Comparison of ENCODE assay signal across 34 cellular contexts in genomic region chr5:12645582-12645981, GRCh38.
DNase-seq lines count a peak whose midpoint lies in the region; ATAC-seq, FAIRE-seq and TF ChIP-seq lines count a peak whose summit lies in the region.
"Had no signal": no experiment of that assay in that cellular context is flagged by ENCODE, and none has a peak within 500 bp of the region (broad histone marks: within the 10 kb centered on the region; RNA-seq: fewer than 3 reads in every experiment).

No MANE protein-coding gene starts in this region.

- H2AK5ac ChIP-seq in IMR-90 (ENCODE audit: low read depth, low read length): no peak overlapping the region

- no peaks in the 10 kb centered on the region for H3K79me2 ChIP-seq in HepG2 (ENCODE audit: insufficient read depth, low read length)
- H3K79me2 ChIP-seq in K562 (ENCODE audit: control insufficient read depth, insufficient read depth, low read length): peaks cover 2% of the 10 kb centered on the region; the same call in 1 of the 3 replicates
- no peaks in the 10 kb centered on the region for H3K79me2 ChIP-seq in osteoblast (ENCODE audit: insufficient read depth, low read length)

- no peaks in the 10 kb centered on the region for H3K27me3 ChIP-seq in HepG2 (ENCODE audit: control insufficient read depth in 1 of 2, insufficient read depth in 2 of 2, low read length in 2 of 2)
- H3K27me3 ChIP-seq in right lobe of liver: no peaks in the 10 kb centered on the region
- no peaks in the 10 kb centered on the region for H3K27me3 ChIP-seq in IMR-90 (ENCODE audit: control insufficient read depth, insufficient read depth, low read length)
- H3K27me3 ChIP-seq in K562 (ENCODE audit: control insufficient read depth in 2 of 2, insufficient read depth in 2 of 2, low read length in 2 of 2): no peaks in the 10 kb centered on the region
- H3K27me3 ChIP-seq in osteoblast (ENCODE audit: insufficient read depth, low read length): no peaks in the 10 kb centered on the region
- H3K27me3 ChIP-seq: BE2C; BLaER1; BLaER1 treated with 17β-estradiol and CSF1 and Interleukin-3, amounts not matched to agents 10 nM and 100 nM had no signal

- BruUV-seq in HepG2 (replicated peaks; lab: Mats Ljungman, UMichigan) (no TSS peak), IMR-90 (replicated peaks; lab: Mats Ljungman, UMichigan) (no TSS peak), K562 (replicated peaks; lab: Mats Ljungman, UMichigan) (no TSS peak)

- POLR2A ChIA-PET in HepG2 (lab: Yijun Ruan, JAX) (no interaction called here), IMR-90 (lab: Charles Lee; ENCODE audit: unreplicated experiment) (no interaction called here), K562 (lab: Yijun Ruan, JAX) (no interaction called here)

- ATAC-seq in HepG2 (no peak), right lobe of liver (no peak), IMR-90 (ENCODE audit: low read depth) (no peak), K562 (no peak), GM19023 (IDR thresholded peaks at IDR 0.05; ENCODE audit: unreplicated experiment) (no peak)
- ATAC-seq: A549; CD8-positive, alpha-beta T cell had no signal

- TF ChIP-seq CTCF in HepG2 (CRISPR knock-in tag; IDR thresholded peaks at IDR 0.05) (no peak), right lobe of liver (IDR thresholded peaks at IDR 0.05) (no peak), IMR-90 (conservative IDR thresholded peaks at IDR 0.05; ENCODE audit: low read depth, low read length) (no peak), K562 (IDR thresholded peaks at IDR 0.05 in 2 of 3, conservative IDR thresholded peaks at IDR 0.05 in 1 of 3; ENCODE audit: insufficient read depth in 2 of 3, low read depth in 1 of 3, low read length in 3 of 3) (no peak), osteoblast (IDR thresholded peaks at IDR 0.05; ENCODE audit: extremely low read depth, low read depth, low read length) (no peak)

- H3K79me1 ChIP-seq in IMR-90 (ENCODE audit: low read depth in 1 of 2, low read length in 2 of 2): no peaks in the 10 kb centered on the region

- no peak overlapping the region for H2BK15ac ChIP-seq in IMR-90 (ENCODE audit: low read depth, low read length)

- no peak overlapping the region for H3K56ac ChIP-seq in IMR-90 (ENCODE audit: extremely low read depth, insufficient read depth, low read length)

- H4K20me1 ChIP-seq in HepG2 (ENCODE audit: insufficient read depth, low read length) (no peaks in the 10 kb centered on the region), IMR-90 (ENCODE audit: insufficient read depth, low read length) (no peaks in the 10 kb centered on the region), K562 (replicated peaks; ENCODE audit: control insufficient read depth, insufficient read depth, low read length) (no peaks in the 10 kb centered on the region), osteoblast (ENCODE audit: insufficient read depth, low read length) (no peaks in the 10 kb centered on the region)
- H4K20me1 ChIP-seq: BLaER1; BLaER1 treated with 17β-estradiol and CSF1 and Interleukin-3, amounts not matched to agents 10 nM and 100 nM had no signal

- FAIRE-seq in HepG2 (lab: Jason Lieb, UNC) (no peak), K562 (lab: Jason Lieb, UNC) (no peak)
- FAIRE-seq: A549, D721Med had no signal

- in situ Hi-C loops in HepG2 (cut with HindIII; ENCODE audit: extremely low pct_ligation_motif_present, low pct_unique_long_range_greater_than_20kb): no loop called here
- in situ Hi-C loops in IMR-90 (cut with MboI; ENCODE audit: low sequenced_read_pairs): no loop called here
- in situ Hi-C loops in K562 (cut with MboI): no loop called here

- peaks cover 67% of the 10 kb centered on the region for H3K9me3 ChIP-seq in HepG2 (ENCODE audit: low read length)
- H3K9me3 ChIP-seq in right lobe of liver: peaks cover 0 to 4% (median 0%) of the 10 kb centered on the region in 4 donors
- H3K9me3 ChIP-seq in IMR-90 (ENCODE audit: control insufficient read depth, insufficient read depth, low read length): no peaks in the 10 kb centered on the region; the same call in 1 of the 2 replicates
- H3K9me3 ChIP-seq in K562 (replicated peaks; ENCODE audit: control insufficient read depth, insufficient read depth, low read depth, low read length): no peaks in the 10 kb centered on the region
- no peaks in the 10 kb centered on the region for H3K9me3 ChIP-seq in osteoblast (ENCODE audit: low read depth, low read length)
- H3K9me3 ChIP-seq: A549; BE2C; BLaER1; BLaER1 treated with 17β-estradiol and CSF1 and Interleukin-3, amounts not matched to agents 10 nM and 100 nM; Caco-2 had no signal

- no peak overlapping the region for H4K91ac ChIP-seq in IMR-90 (ENCODE audit: insufficient read depth, low read depth, low read length)

- no peak overlapping the region for H2AK9ac ChIP-seq in IMR-90 (replicated peaks; ENCODE audit: low read depth, low read length, poor library complexity)

- no peak overlapping the region for H3K9ac ChIP-seq in HepG2 (ENCODE audit: insufficient read depth, low read depth, low read length)
- no peak overlapping the region for H3K9ac ChIP-seq in IMR-90 (ENCODE audit: low read depth, low read length)
- H3K9ac ChIP-seq in K562 (ENCODE audit: insufficient read depth in 1 of 2, low read depth in 2 of 2, low read length in 2 of 2): no peak overlapping the region
- H3K9ac ChIP-seq: BLaER1; BLaER1 treated with 17β-estradiol and CSF1 and Interleukin-3, amounts not matched to agents 10 nM and 100 nM had no signal

- no peak for TF ChIP-seq RAD21 in HepG2 (CRISPR knock-in tag; IDR thresholded peaks at IDR 0.05)
- no peak for TF ChIP-seq RAD21 in IMR-90 (IDR thresholded peaks at IDR 0.05; ENCODE audit: low read length)
- TF ChIP-seq RAD21 in K562 (CRISPR knock-in tag; conservative IDR thresholded peaks at IDR 0.05 in 1 of 2, IDR thresholded peaks at IDR 0.05 in 1 of 2): no peak

- H3K9me1 ChIP-seq in IMR-90 (ENCODE audit: insufficient read depth, low read length): no peaks in the 10 kb centered on the region
- H3K9me1 ChIP-seq in K562 (ENCODE audit: control insufficient read depth, insufficient read depth, low read length): no peaks in the 10 kb centered on the region

- H3K4ac ChIP-seq in IMR-90 (ENCODE audit: low read depth, low read length): no peak overlapping the region

- no peak overlapping the region for H4K5ac ChIP-seq in IMR-90 (ENCODE audit: low read depth, low read length)

- dilution Hi-C loops in IMR-90 (cut with HindIII; ENCODE audit: low sequenced_read_pairs, unreplicated experiment): no loop called here

- no peaks in the 10 kb centered on the region for H3K4me1 ChIP-seq in HepG2 (ENCODE audit: insufficient read depth, low read length)
- H3K4me1 ChIP-seq in right lobe of liver: no peaks in the 10 kb centered on the region
- H3K4me1 ChIP-seq in IMR-90 (ENCODE audit: control insufficient read depth, insufficient read depth, low read length): no peaks in the 10 kb centered on the region
- H3K4me1 ChIP-seq in K562 (replicated peaks in 1 of 2; ENCODE audit: control insufficient read depth in 2 of 2, insufficient read depth in 2 of 2, low read length in 2 of 2): no peaks in the 10 kb centered on the region
- no peaks in the 10 kb centered on the region for H3K4me1 ChIP-seq in osteoblast (ENCODE audit: insufficient read depth, low read length)
- H3K4me1 ChIP-seq: A549, BE2C, Caco-2 had no signal

- no peak overlapping the region for H3K18ac ChIP-seq in IMR-90 (ENCODE audit: low read depth, low read length)

- no peak overlapping the region for H2AFZ ChIP-seq in HepG2 (ENCODE audit: low read length)
- no peak overlapping the region for H2AFZ ChIP-seq in IMR-90 (replicated peaks; ENCODE audit: low read length, poor library complexity)
- no peak overlapping the region for H2AFZ ChIP-seq in K562 (ENCODE audit: low read depth, low read length)
- no peak overlapping the region for H2AFZ ChIP-seq in osteoblast (ENCODE audit: low read length)

- no peak overlapping the region for H4K8ac ChIP-seq in IMR-90 (ENCODE audit: low read depth in 2 of 2, low read length in 2 of 2)

- no peak overlapping the region for H2BK120ac ChIP-seq in IMR-90 (ENCODE audit: low read depth, low read length)

- CTCF ChIA-PET in HepG2 (lab: Yijun Ruan, JAX; ENCODE audit: low intra/inter-chr PET ratio, low total read pairs): no interaction called here
- CTCF ChIA-PET in IMR-90 (lab: Yijun Ruan, JAX): no interaction called here
- CTCF ChIA-PET in K562 (lab: Yijun Ruan, JAX; ENCODE audit: low intra/inter-chr PET ratio): no interaction called here

- H3K4me2 ChIP-seq in HepG2 (ENCODE audit: low read depth, low read length): no peak overlapping the region
- H3K4me2 ChIP-seq in IMR-90 (ENCODE audit: low read depth, low read length): no peak overlapping the region
- no peak overlapping the region for H3K4me2 ChIP-seq in K562 (ENCODE audit: insufficient read depth, low read length)
- no peak overlapping the region for H3K4me2 ChIP-seq in osteoblast (ENCODE audit: insufficient read depth, low read length)
- H3K4me2 ChIP-seq: A549; BLaER1; BLaER1 treated with 17β-estradiol and CSF1 and Interleukin-3, amounts not matched to agents 10 nM and 100 nM had no signal

- H3K23ac ChIP-seq in IMR-90 (ENCODE audit: low read depth, low read length): no peak overlapping the region

- no peak overlapping the region for H2BK20ac ChIP-seq in IMR-90 (ENCODE audit: low read depth, low read length)

- no peak overlapping the region for H3K14ac ChIP-seq in IMR-90 (replicated peaks; ENCODE audit: low read depth, low read length)

- no peaks in the 10 kb centered on the region for H3K36me3 ChIP-seq in HepG2 (replicated peaks in 1 of 2; ENCODE audit: control insufficient read depth in 1 of 2, insufficient read depth in 2 of 2, low read length in 2 of 2)
- H3K36me3 ChIP-seq in right lobe of liver: no peaks in the 10 kb centered on the region
- H3K36me3 ChIP-seq in IMR-90 (ENCODE audit: control insufficient read depth, insufficient read depth, low read length): no peaks in the 10 kb centered on the region
- no peaks in the 10 kb centered on the region for H3K36me3 ChIP-seq in K562 (ENCODE audit: control insufficient read depth, insufficient read depth, low read length)
- no peaks in the 10 kb centered on the region for H3K36me3 ChIP-seq in osteoblast (ENCODE audit: insufficient read depth, low read length)
- H3K36me3 ChIP-seq: BE2C; BLaER1; BLaER1 treated with 17β-estradiol and CSF1 and Interleukin-3, amounts not matched to agents 10 nM and 100 nM had no signal

- TF ChIP-seq POLR2A in HepG2 (IDR thresholded peaks at IDR 0.05; ENCODE audit: insufficient read depth in 1 of 2, low read depth in 2 of 2, low read length in 2 of 2) (no peak), right lobe of liver (IDR thresholded peaks at IDR 0.05) (no peak), IMR-90 (IDR thresholded peaks at IDR 0.05; ENCODE audit: low read depth, low read length) (no peak), K562 (conservative IDR thresholded peaks at IDR 0.05) (no peak)

- intact Hi-C loops in HepG2 (cut with micrococcal nuclease; ENCODE audit: unreplicated experiment): no loop called here
- intact Hi-C loops in right lobe of liver (cut with DNase I): no loop called here
- intact Hi-C loops in IMR-90 (cut with micrococcal nuclease): no loop called here
- intact Hi-C loops in K562 (cut with micrococcal nuclease): no loop called here

- H2BK5ac ChIP-seq in IMR-90 (ENCODE audit: low read depth, low read length, poor library complexity, severe bottlenecking): no peak overlapping the region

- H3K27ac ChIP-seq in HepG2 (ENCODE audit: extremely low read length, insufficient read depth, low read length) (no peak overlapping the region), right lobe of liver (no peak overlapping the region), IMR-90 (ENCODE audit: insufficient read depth, low read length) (no peak overlapping the region), K562 (ENCODE audit: extremely low read depth, low read depth, low read length) (no peak overlapping the region), osteoblast (ENCODE audit: low read depth, low read length) (no peak overlapping the region)
- H3K27ac ChIP-seq: 22Rv1; A549; BLaER1; BLaER1 treated with 17β-estradiol and CSF1 and Interleukin-3, amounts not matched to agents 10 nM and 100 nM; C4-2B had no signal

- DNase-seq in HepG2 (ENCODE audit: low spot score) (no peak), right lobe of liver (no peak), IMR-90 (no peak), OCI-M1 (lab: John Stamatoyannopoulos, UW) (peak; percentile 63), K562 (ENCODE audit: extremely low read depth in 1 of 4, low spot score in 3 of 4) (no peak), T-helper 9 cell (no peak), osteoblast (ENCODE audit: insufficient read length, low spot score, missing footprints) (no peak)
- DNase-seq: 8988T; ACHN; AML-193; BE2C; C1 segment of cervical spinal cord; Caco-2; Calu3; CD4-positive, alpha-beta memory T cell; CD4-positive, alpha-beta T cell; CD4-positive, CD25-positive, alpha-beta regulatory T cell; CD8-positive, alpha-beta memory T cell; CD8-positive, alpha-beta T cell; COR-L47; DMS 273 treated with DMSO at 0.1 percent for 48 hours; DMS153; DMS53; DMS79; DMS79 treated with DMSO at 0.1 percent for 48 hours; DND-41; EL had no signal

- H3K4me3 ChIP-seq in HepG2 (replicated peaks in 1 of 3; ENCODE audit: insufficient read depth in 1 of 3, low read depth in 2 of 3, low read length in 3 of 3): no peak overlapping the region
- H3K4me3 ChIP-seq in right lobe of liver: no peak overlapping the region
- H3K4me3 ChIP-seq in IMR-90 (ENCODE audit: insufficient read depth, low read depth, low read length): no peak overlapping the region
- no peak overlapping the region for H3K4me3 ChIP-seq in K562
- no peak overlapping the region for H3K4me3 ChIP-seq in osteoblast (ENCODE audit: insufficient read depth, low read length)
- H3K4me3 ChIP-seq: A549; BLaER1; BLaER1 treated with 17β-estradiol and CSF1 and Interleukin-3, amounts not matched to agents 10 nM and 100 nM had no signal

- TF ChIP-seq EP300 in HepG2 (IDR thresholded peaks at IDR 0.05; ENCODE audit: low read depth in 2 of 2, low read length in 2 of 2) (no peak), HepG2 (CRISPR knock-in tag; IDR thresholded peaks at IDR 0.05; ENCODE audit: borderline replicate concordance) (no peak), K562 (IDR thresholded peaks at IDR 0.05; ENCODE audit: low read length) (no peak)

Comparison
In these comparisons a context has a peak if more than half of its experiments do, and no peak if none do; other contexts are left out.
1. Of the 241 proteins assayed by ChIP-seq in both HepG2 and K562: peak only in HepG2: none; only in K562: ATF4, CEBPG, IRF9 and TRIM24; in both: CEBPB; in neither: 234; mixed calls (peak in some experiments, not most) for 2.